In the genomic region with DNA sequence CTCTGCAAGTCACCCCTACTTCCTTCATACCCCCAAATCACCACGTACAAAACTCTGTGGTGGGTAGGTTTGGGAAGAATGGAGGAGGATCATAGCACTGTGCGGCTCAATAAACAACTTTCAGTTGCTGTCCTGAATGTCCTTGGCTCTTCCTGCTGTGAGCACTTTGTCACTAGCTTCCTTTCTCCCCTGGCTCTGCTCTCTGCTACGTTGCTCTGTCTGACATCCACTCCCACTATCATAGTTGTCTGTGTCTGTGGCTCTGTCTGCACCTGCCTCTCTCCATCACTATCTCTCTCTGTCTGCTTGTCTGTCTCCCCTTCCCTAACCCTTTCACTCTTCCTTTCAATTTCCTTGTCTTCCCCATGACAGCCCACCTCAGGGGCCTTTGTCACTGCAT, we compare ENCODE assay signal across 28 cellular contexts. TPM values are rescaled to one million over a fixed set of nuclear protein-coding genes. Genes with fewer than 3 reads are reported as not detected.
DNase-seq lines count a peak whose midpoint lies in the region; ATAC-seq lines count a peak whose summit lies in the region.
"Had no signal": no experiment of that assay in that cellular context is flagged by ENCODE, and none has a peak within 500 bp of the region (broad histone marks: within the 10 kb centered on the region; RNA-seq: fewer than 3 reads in every experiment).

No MANE protein-coding gene starts in this region.

- no peak overlapping the region for H3K4me3 Mint-ChIP-seq in activated T-helper 1 cell treated with anti-CD3 and anti-CD28 coated beads, Interleukin-12 subunit alpha, Interleukin-12 subunit beta, Interleukin-2, Interleukin-4 antibody, amounts not matched to agents 30 ng/mL and 10 ng/mL and 1 ng/mL, durations not matched to agents 14 hours and 24 hours and 36 hours
- H3K4me3 Mint-ChIP-seq: activated CD8-positive, alpha-beta memory T cell treated with anti-CD3 and anti-CD28 coated beads, Interleukin-2, amount 10 ng/mL, durations not matched to agents 7 days and 5 days; activated naive CD4-positive, alpha-beta T cell treated with anti-CD3 and anti-CD28 coated beads for 36 hours; activated T-cell treated with anti-CD3 and anti-CD28 coated beads, Interleukin-2, amount 50 U/mL, for 72 hours; neural crest cell had no signal

- in situ Hi-C loops in ACHN (cut with HindIII; ENCODE audit: low pct_ligation_motif_present, low pct_unique_long_range_greater_than_20kb, low sequenced_read_pairs): no loop called here

- H3K36me3 Mint-ChIP-seq in activated T-helper 1 cell treated with anti-CD3 and anti-CD28 coated beads, Interleukin-12 subunit alpha, Interleukin-12 subunit beta, Interleukin-2, Interleukin-4 antibody, amounts not matched to agents 30 ng/mL and 10 ng/mL and 1 ng/mL, durations not matched to agents 14 hours and 24 hours and 36 hours (ENCODE audit: low read depth): peaks cover 5% of the 10 kb centered on the region

- H3K27ac Mint-ChIP-seq in activated T-helper 1 cell treated with anti-CD3 and anti-CD28 coated beads, Interleukin-12 subunit alpha, Interleukin-12 subunit beta, Interleukin-2, Interleukin-4 antibody, amounts not matched to agents 30 ng/mL and 10 ng/mL and 1 ng/mL, durations not matched to agents 14 hours and 24 hours and 36 hours: peak overlapping the region; percentile 34
- H3K27ac Mint-ChIP-seq: activated CD8-positive, alpha-beta memory T cell treated with anti-CD3 and anti-CD28 coated beads, Interleukin-2, amount 10 ng/mL, durations not matched to agents 7 days and 5 days; activated naive CD4-positive, alpha-beta T cell treated with anti-CD3 and anti-CD28 coated beads for 36 hours; activated T-cell treated with anti-CD3 and anti-CD28 coated beads, Interleukin-2, amount 50 U/mL, for 72 hours had no signal

- peaks cover 4% of the 10 kb centered on the region for H3K27me3 Mint-ChIP-seq in activated T-helper 1 cell treated with anti-CD3 and anti-CD28 coated beads, Interleukin-12 subunit alpha, Interleukin-12 subunit beta, Interleukin-2, Interleukin-4 antibody, amounts not matched to agents 30 ng/mL and 10 ng/mL and 1 ng/mL, durations not matched to agents 14 hours and 24 hours and 36 hours (ENCODE audit: insufficient read depth)
- H3K27me3 Mint-ChIP-seq: activated CD8-positive, alpha-beta memory T cell treated with anti-CD3 and anti-CD28 coated beads, Interleukin-2, amount 10 ng/mL, durations not matched to agents 7 days and 5 days had no signal

- H3K9me3 Mint-ChIP-seq in activated T-helper 1 cell treated with anti-CD3 and anti-CD28 coated beads, Interleukin-12 subunit alpha, Interleukin-12 subunit beta, Interleukin-2, Interleukin-4 antibody, amounts not matched to agents 30 ng/mL and 10 ng/mL and 1 ng/mL, durations not matched to agents 14 hours and 24 hours and 36 hours: no peaks in the 10 kb centered on the region
- H3K9me3 Mint-ChIP-seq: activated naive CD4-positive, alpha-beta T cell treated with anti-CD3 and anti-CD28 coated beads for 36 hours had no signal

- H3K27ac ChIP-seq in right cardiac atrium (ENCODE audit: low read length): peak overlapping the region; percentile 52
- H3K27ac ChIP-seq: BLaER1 treated with 17β-estradiol and CSF1 and Interleukin-3, amounts not matched to agents 10 nM and 100 nM; brain microvascular endothelial cell; hepatocyte; right lobe of liver; tibial nerve had no signal

- 33% methylated on average over 3 of the region's 3 CpGs for WGBS in right cardiac atrium

- H3K9me3 ChIP-seq in right cardiac atrium (ENCODE audit: control insufficient read depth, low read length): no peaks in the 10 kb centered on the region
- H3K9me3 ChIP-seq: BLaER1 treated with 17β-estradiol and CSF1 and Interleukin-3, amounts not matched to agents 10 nM and 100 nM; right lobe of liver; tibial nerve had no signal

- no peaks in the 10 kb centered on the region for H3K4me1 ChIP-seq in right cardiac atrium (ENCODE audit: control insufficient read depth, insufficient read depth, low read length)
- H3K4me1 ChIP-seq: BLaER1 treated with 17β-estradiol and CSF1 and Interleukin-3, amounts not matched to agents 10 nM and 100 nM; right lobe of liver; tibial nerve had no signal

- intact Hi-C loops in Right ventricle myocardium inferior (cut with DNase I): no loop called here
- intact Hi-C loops in cardiac septum (cut with DNase I): no loop called here
- intact Hi-C loops in activated T-helper 1 cell treated with anti-CD3 and anti-CD28 coated beads, Interleukin-12 subunit alpha, Interleukin-12 subunit beta, Interleukin-2, Interleukin-4 antibody, amounts not matched to agents 30 ng/mL and 10 ng/mL and 1 ng/mL, durations not matched to agents 14 hours and 24 hours and 36 hours (cut with micrococcal nuclease): loop anchor here (10.0 kb wide), 1 partner anchor 1184 kb away; no protein-coding TSS in a partner anchor
- intact Hi-C loops in right cardiac atrium (cut with DNase I): no loop called here

- no peaks in the 10 kb centered on the region for H3K27me3 ChIP-seq in right cardiac atrium (ENCODE audit: control insufficient read depth, insufficient read depth)
- H3K27me3 ChIP-seq: BLaER1 treated with 17β-estradiol and CSF1 and Interleukin-3, amounts not matched to agents 10 nM and 100 nM; brain microvascular endothelial cell; hepatocyte; right lobe of liver; tibial nerve had no signal

- peaks cover 29% of the 10 kb centered on the region for H3K4me1 Mint-ChIP-seq in activated T-helper 1 cell treated with anti-CD3 and anti-CD28 coated beads, Interleukin-12 subunit alpha, Interleukin-12 subunit beta, Interleukin-2, Interleukin-4 antibody, amounts not matched to agents 30 ng/mL and 10 ng/mL and 1 ng/mL, durations not matched to agents 14 hours and 24 hours and 36 hours (ENCODE audit: low read depth)

- no peak overlapping the region for H3K4me3 ChIP-seq in right cardiac atrium (ENCODE audit: low read length)
- H3K4me3 ChIP-seq: BLaER1 treated with 17β-estradiol and CSF1 and Interleukin-3, amounts not matched to agents 10 nM and 100 nM; hepatocyte; right lobe of liver; tibial nerve had no signal

- ATAC-seq in Right ventricle myocardium inferior (peak; percentile 34), right cardiac atrium (no peak), HG03095 (IDR thresholded peaks at IDR 0.05; ENCODE audit: unreplicated experiment) (no peak)
- ATAC-seq: activated CD8-positive, alpha-beta memory T cell treated with anti-CD3 and anti-CD28 coated beads, Interleukin-2, amount 10 ng/mL, durations not matched to agents 7 days and 5 days; activated T-cell treated with anti-CD3 and anti-CD28 coated beads, Interleukin-2, amount 50 U/mL, for 72 hours; HepG2; Panc1; right lobe of liver had no signal

- DNase-seq in Right ventricle myocardium inferior (ENCODE audit: missing footprints) (no peak), cardiac septum (ENCODE audit: low spot score) (no peak), right cardiac atrium (no peak), medulla oblongata (ENCODE audit: extremely low spot score) (no peak), ACHN (no peak)
- no peak for DNase-seq in activated T-helper 1 cell treated with anti-CD3 and anti-CD28 coated beads, Interleukin-12 subunit alpha, Interleukin-12 subunit beta, Interleukin-2, Interleukin-4 antibody, amounts not matched to agents 30 ng/mL and 10 ng/mL and 1 ng/mL, durations not matched to agents 14 hours and 24 hours and 36 hours (ENCODE audit: low spot score)
- DNase-seq: activated CD4-positive, alpha-beta T cell treated with anti-CD3 and anti-CD28 coated beads, Interleukin-2, amount 50 U/mL, for 1 hour; activated CD8-positive, alpha-beta memory T cell treated with anti-CD3 and anti-CD28 coated beads, Interleukin-2, amount 10 ng/mL, durations not matched to agents 7 days and 5 days; activated naive CD4-positive, alpha-beta T cell treated with anti-CD3 and anti-CD28 coated beads for 36 hours; activated T-cell treated with anti-CD3 and anti-CD28 coated beads, Interleukin-2, amount 50 U/mL, for 72 hours; amygdala; brain microvascular endothelial cell; DMS153; mammary epithelial cell; NCI-H1436; NCI-H345; right lobe of liver; SHP77 treated with DMSO at 0.1 percent for 48 hours; stimulated activated CD4-positive, alpha-beta T cell treated with anti-CD3 and anti-CD28 coated beads, Interleukin-4, amount 100 ng/mL, for 1 hour had no signal

RNA-seq across cellular contexts. Expression of gene SMPX, which starts 21.2 kb away (rescaled TPM):
- total RNA-seq in Right ventricle myocardium inferior: 661 TPM
- total RNA-seq in cardiac septum: 732 TPM
- total RNA-seq in activated T-helper 1 cell treated with anti-CD3 and anti-CD28 coated beads, Interleukin-12 subunit alpha, Interleukin-12 subunit beta, Interleukin-2, Interleukin-4 antibody, amounts not matched to agents 30 ng/mL and 10 ng/mL and 1 ng/mL, durations not matched to agents 14 hours and 24 hours and 36 hours: not detected in 2 replicates
- 100 to 1,000 TPM; 422 to 570 (median 436) TPM for total RNA-seq in right cardiac atrium
- 714 TPM for polyA plus RNA-seq in right cardiac atrium
- total RNA-seq: activated CD8-positive, alpha-beta memory T cell treated with anti-CD3 and anti-CD28 coated beads, Interleukin-2, amount 10 ng/mL, durations not matched to agents 7 days and 5 days; activated naive CD4-positive, alpha-beta T cell treated with anti-CD3 and anti-CD28 coated beads for 36 hours; activated T-cell treated with anti-CD3 and anti-CD28 coated beads, Interleukin-2, amount 50 U/mL, for 72 hours; endothelial cell of umbilical vein; frontal cortex; mammary epithelial cell; tibial nerve had no signal
- polyA plus RNA-seq: endothelial cell of umbilical vein, mammary epithelial cell had no signal

Comparison
In these comparisons a context has a peak if more than half of its experiments do, and no peak if none do; other contexts are left out.
1. RNA of gene SMPX, which starts 21.2 kb away (total RNA-seq): 732 TPM in cardiac septum (single experiment), 661 TPM in Right ventricle myocardium inferior (single experiment) and 422 to 570 TPM in right cardiac atrium; not detected in activated T-helper 1 cell treated with anti-CD3 and anti-CD28 coated beads, Interleukin-12 subunit alpha, Interleukin-12 subunit beta, Interleukin-2, Interleukin-4 antibody, amounts not matched to agents 30 ng/mL and 10 ng/mL and 1 ng/mL, durations not matched to agents 14 hours and 24 hours and 36 hours; every median in the first group is over 100 times any median in the second.